In the genomic region with DNA sequence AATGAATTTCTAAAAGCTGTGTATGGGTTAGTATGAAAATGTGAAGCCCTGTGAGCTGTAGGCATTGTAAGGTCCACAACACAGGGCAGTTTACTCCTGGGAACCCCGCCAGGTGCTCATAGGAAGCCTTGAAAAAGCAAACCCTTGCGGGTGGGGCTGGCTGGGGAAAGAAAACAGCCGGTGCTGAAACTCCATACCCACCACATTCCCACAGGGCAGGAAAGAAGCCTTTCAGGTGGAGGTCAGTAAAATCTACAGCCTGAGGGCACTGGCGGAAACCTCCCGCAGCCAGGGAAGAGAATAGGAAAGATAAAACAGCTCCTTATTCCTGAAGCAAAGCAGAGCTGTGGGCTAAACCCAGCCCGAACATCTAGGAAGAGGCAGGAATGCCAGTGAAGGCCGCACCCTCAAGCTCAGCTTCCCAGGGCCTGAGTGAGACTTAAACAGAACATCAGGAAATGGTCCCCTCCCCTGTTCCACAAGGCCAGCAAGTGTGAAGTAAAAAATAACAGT, we compare ENCODE assay signal across 12 cellular contexts. TPM values are rescaled to one million over a fixed set of nuclear protein-coding genes. Genes with fewer than 3 reads are reported as not detected.
DNase-seq lines count a peak whose midpoint lies in the region; ATAC-seq, FAIRE-seq and TF ChIP-seq lines count a peak whose summit lies in the region.
"Had no signal": no experiment of that assay in that cellular context is flagged by ENCODE, and none has a peak within 500 bp of the region (broad histone marks: within the 10 kb centered on the region; RNA-seq: fewer than 3 reads in every experiment).

No MANE protein-coding gene starts in this region.

- H3K4me2 ChIP-seq in neuronal stem cell (ENCODE audit: insufficient read depth, low read length, poor library complexity, severe bottlenecking), result no peak overlapping the region

- TF ChIP-seq CTCF in fibroblast of villous mesenchyme (IDR thresholded peaks at IDR 0.05; ENCODE audit: insufficient read depth, low read depth, low read length) (no peak), CD14-positive monocyte (IDR thresholded peaks at IDR 0.05) (no peak)

- WGBS in neuronal stem cell (ENCODE audit: extremely low coverage in 2 of 2, insufficient read length in 2 of 2, insufficient replicate concordance in 1 of 2), 2 donors, result no CpG with 5 or more reads among the region's 7 CpGs

- no peak overlapping the region for H2BK5ac ChIP-seq in neuronal stem cell (ENCODE audit: low read length)

- peaks cover 0 to 5% (median 0%) of the 10 kb centered on the region in 3 donors for H3K27me3 Mint-ChIP-seq in CD14-positive monocyte (ENCODE audit: low read depth in 3 of 3)
- H3K27me3 Mint-ChIP-seq: effector memory CD8-positive, alpha-beta T cell had no signal

- H3K14ac ChIP-seq in neuronal stem cell (ENCODE audit: low read length), result no peak overlapping the region

- H3K36me3 Mint-ChIP-seq in CD14-positive monocyte, result no peaks in the 10 kb centered on the region

- H3K27ac Mint-ChIP-seq in CD14-positive monocyte, result no peak overlapping the region

- no peaks in the 10 kb centered on the region for H3K27me3 ChIP-seq in neuronal stem cell (ENCODE audit: control insufficient read depth in 3 of 3, insufficient read depth in 3 of 3, low read depth in 1 of 3, low read length in 3 of 3)

- no peak overlapping the region for H2BK12ac ChIP-seq in neuronal stem cell (ENCODE audit: low read length)

- no peak overlapping the region for H2AFZ ChIP-seq in neuronal stem cell (ENCODE audit: low read length)
- H2AFZ ChIP-seq: parathyroid adenoma had no signal

- peaks cover 0 to 8% of the 10 kb centered on the region in 2 donors for H3K4me1 ChIP-seq in neuronal stem cell (ENCODE audit: control insufficient read depth in 2 of 2, insufficient read depth in 1 of 2, low read depth in 1 of 2, low read length in 2 of 2)
- H3K4me1 ChIP-seq: parathyroid adenoma had no signal

- H3K4me3 Mint-ChIP-seq in CD14-positive monocyte, result no peak overlapping the region

- no peak overlapping the region for H3K9ac ChIP-seq in neuronal stem cell (ENCODE audit: low read depth, low read length, poor library complexity)
- H3K9ac ChIP-seq: parathyroid adenoma had no signal

- no peak overlapping the region for H4K91ac ChIP-seq in neuronal stem cell (ENCODE audit: low read depth, low read length, poor library complexity)

- H3K27ac ChIP-seq in neuronal stem cell (replicated peaks; ENCODE audit: low read length), result peak overlapping the region; percentile 31

- no peak overlapping the region for H3K23ac ChIP-seq in neuronal stem cell (ENCODE audit: low read depth, low read length, poor library complexity)

- H3K4me3 ChIP-seq in fibroblast of villous mesenchyme (ENCODE audit: low read depth, low read length) (no peak overlapping the region), neuronal stem cell (ENCODE audit: low read length in 2 of 2) (no peak overlapping the region)

- peaks cover 0 to 25% of the 10 kb centered on the region in 2 donors for H3K36me3 ChIP-seq in neuronal stem cell (replicated peaks in 1 of 2; ENCODE audit: control insufficient read depth in 2 of 2, insufficient read depth in 2 of 2, low read length in 2 of 2)

- no peaks in the 10 kb centered on the region for H3K9me3 ChIP-seq in neuronal stem cell (replicated peaks in 1 of 2; ENCODE audit: control insufficient read depth in 2 of 2, insufficient read depth in 1 of 2, low read depth in 1 of 2, low read length in 2 of 2)

- no peak for TF ChIP-seq POLR2A in GM12892 (IDR thresholded peaks at IDR 0.05; ENCODE audit: low read depth, low read length)

- peak overlapping the region; percentile 74 for H3K18ac ChIP-seq in neuronal stem cell (ENCODE audit: low read length)

- H3K4ac ChIP-seq in neuronal stem cell (ENCODE audit: low read length), result no peak overlapping the region

- no peak overlapping the region for H2BK15ac ChIP-seq in neuronal stem cell (ENCODE audit: low read length)

- H2AK5ac ChIP-seq in neuronal stem cell (ENCODE audit: low read depth, low read length), result no peak overlapping the region

- H4K8ac ChIP-seq in neuronal stem cell (ENCODE audit: low read depth, low read length), result no peak overlapping the region

- intact Hi-C loops in CD14-positive monocyte (cut with micrococcal nuclease), result no loop called here

- peaks cover 0 to 1% (median 0%) of the 10 kb centered on the region in 7 donors for H3K9me3 Mint-ChIP-seq in CD14-positive monocyte
- H3K9me3 Mint-ChIP-seq: effector memory CD8-positive, alpha-beta T cell had no signal

- H3K79me1 ChIP-seq in neuronal stem cell (ENCODE audit: low read depth, low read length), result no peaks in the 10 kb centered on the region

- no peak overlapping the region for H2BK120ac ChIP-seq in neuronal stem cell (ENCODE audit: low read depth, low read length)

- FAIRE-seq in GM12892 (lab: Jason Lieb, UNC), result no peak

- peaks cover 9% of the 10 kb centered on the region for H3K4me1 Mint-ChIP-seq in CD14-positive monocyte

- DNase-seq in Daoy (ENCODE audit: low read depth) (peak; percentile 73), NCI-H2029 (lab: John Stamatoyannopoulos, UW) (peak; percentile 60), fibroblast of villous mesenchyme (ENCODE audit: low read depth) (peak; percentile 42), neuronal stem cell (ENCODE audit: low spot score) (no peak), CD14-positive monocyte (ENCODE audit: low spot score) (no peak), GM12892 (ENCODE audit: insufficient read length) (no peak), DMS153 treated with DMSO at 0.1 percent for 48 hours (lab: John Stamatoyannopoulos, UW; ENCODE audit: unreplicated experiment) (no peak)
- DNase-seq: activated CD4-positive, alpha-beta T cell treated with anti-CD3 and anti-CD28 coated beads, Interleukin-2, amount 50 U/mL, for 4 hours; effector memory CD8-positive, alpha-beta T cell; NCI-H1694 had no signal

- no peak for ATAC-seq in HG02870 (IDR thresholded peaks at IDR 0.05; ENCODE audit: unreplicated experiment)

RNA-seq across cellular contexts. Expression of a gene that starts 34.7 kb away (rescaled TPM):
- total RNA-seq in Daoy (2014; rRNA removed; shearing (Covaris generic)), result 27.1 and 27.8 TPM in 2 replicates
- total RNA-seq in fibroblast of villous mesenchyme, result 5.8 and 17.3 TPM in 2 replicates
- polyA plus RNA-seq in neuronal stem cell (2013, experiment 1 of 2), result 42.1 TPM
- polyA plus RNA-seq in neuronal stem cell (2013, experiment 2 of 2), result 42.8 TPM
- under 1 TPM in 1 of 2 donors, not detected in 1; 0.20 TPM for polyA plus RNA-seq in CD14-positive monocyte
- 0.45 TPM for polyA plus RNA-seq in GM12892 (2012; ENCODE audit: missing spikeins)

Comparison
In these comparisons a context has a peak if more than half of its experiments do, and no peak if none do; other contexts are left out.
1. DNase-seq: peak in Daoy (single experiment), NCI-H2029 (single experiment) and fibroblast of villous mesenchyme (single experiment); none in neuronal stem cell (single experiment), CD14-positive monocyte (single experiment), GM12892 (single experiment) and DMS153 treated with DMSO at 0.1 percent for 48 hours (single experiment).